15 cellular contexts compared by ENCODE assay signal in the genomic region with DNA sequence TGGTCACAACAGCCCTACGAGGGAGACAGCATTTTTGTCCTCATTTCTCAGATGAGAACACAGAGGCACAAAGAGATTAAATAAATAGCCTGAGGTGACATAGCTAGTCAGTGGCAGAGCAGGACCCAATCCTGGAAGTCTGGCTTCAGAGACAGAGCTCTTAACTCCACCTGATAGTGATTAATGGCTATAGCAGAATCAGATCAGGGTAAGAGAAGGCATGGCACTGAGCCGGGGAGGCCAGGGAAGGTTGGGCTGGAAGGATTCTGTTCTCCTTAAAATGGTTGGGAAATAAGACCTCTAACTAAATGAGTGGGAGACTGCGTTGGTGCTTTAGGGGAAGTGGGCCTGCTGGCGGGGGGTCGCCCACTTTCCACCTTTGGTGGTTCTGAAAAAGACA.
"Had no signal": no experiment of that assay in that cellular context is flagged by ENCODE, and none has a peak within 500 bp of the region (broad histone marks: within the 10 kb centered on the region; RNA-seq: fewer than 3 reads in every experiment).

No MANE protein-coding gene starts in this region.

- H3K27me3 Mint-ChIP-seq: activated CD4-positive, alpha-beta memory T cell treated with anti-CD3 and anti-CD28 coated beads, Interleukin-2, amount 10 ng/mL, durations not matched to agents 7 days and 5 days; activated naive CD4-positive, alpha-beta T cell treated with anti-CD3 and anti-CD28 coated beads, Interleukin-2, amount 10 ng/mL, durations not matched to agents 7 days and 5 days; activated T-cell treated with anti-CD3 and anti-CD28 coated beads, Interleukin-2, amount 50 U/mL, for 24 hours had no signal

- H3K36me3 Mint-ChIP-seq: activated naive CD4-positive, alpha-beta T cell treated with anti-CD3 and anti-CD28 coated beads, Interleukin-2, amount 10 ng/mL, durations not matched to agents 7 days and 5 days; mesothelial cell of epicardium; WTC11 had no signal

- DNase-seq: activated CD4-positive, alpha-beta memory T cell treated with anti-CD3 and anti-CD28 coated beads, Interleukin-2, amount 10 ng/mL, durations not matched to agents 7 days and 5 days; activated CD4-positive, alpha-beta T cell treated with anti-CD3 and anti-CD28 coated beads for 4 hours; activated naive CD4-positive, alpha-beta T cell treated with anti-CD3 and anti-CD28 coated beads, Interleukin-2, amount 10 ng/mL, durations not matched to agents 7 days and 5 days; activated T-cell treated with anti-CD3 and anti-CD28 coated beads, Interleukin-2, amount 50 U/mL, for 24 hours; gastrocnemius medialis; lower lobe of right lung; pancreas; retina; stimulated activated CD4-positive, alpha-beta T cell treated with anti-CD3 and anti-CD28 coated beads, Interleukin-12 subunit alpha, Interleukin-12 subunit beta, amount 100 ng/mL, for 4 hours; stimulated activated CD4-positive, alpha-beta T cell treated with anti-CD3 and anti-CD28 coated beads, Interleukin-2, amount 100 ng/mL, for 24 hours had no signal

- H3K4me3 Mint-ChIP-seq: activated CD4-positive, alpha-beta memory T cell treated with anti-CD3 and anti-CD28 coated beads, Interleukin-2, amount 10 ng/mL, durations not matched to agents 7 days and 5 days; activated naive CD4-positive, alpha-beta T cell treated with anti-CD3 and anti-CD28 coated beads, Interleukin-2, amount 10 ng/mL, durations not matched to agents 7 days and 5 days; activated T-cell treated with anti-CD3 and anti-CD28 coated beads, Interleukin-2, amount 50 U/mL, for 24 hours; endodermal cell; mesothelial cell of epicardium; neural crest cell; WTC11 had no signal

- ATAC-seq: gastrocnemius medialis, heart left ventricle, lower lobe of right lung had no signal

- H3K27ac Mint-ChIP-seq: activated CD4-positive, alpha-beta memory T cell treated with anti-CD3 and anti-CD28 coated beads, Interleukin-2, amount 10 ng/mL, durations not matched to agents 7 days and 5 days; activated naive CD4-positive, alpha-beta T cell treated with anti-CD3 and anti-CD28 coated beads, Interleukin-2, amount 10 ng/mL, durations not matched to agents 7 days and 5 days; activated T-cell treated with anti-CD3 and anti-CD28 coated beads, Interleukin-2, amount 50 U/mL, for 24 hours; endodermal cell; WTC11 had no signal

- H3K9me3 Mint-ChIP-seq: activated CD4-positive, alpha-beta memory T cell treated with anti-CD3 and anti-CD28 coated beads, Interleukin-2, amount 10 ng/mL, durations not matched to agents 7 days and 5 days; activated naive CD4-positive, alpha-beta T cell treated with anti-CD3 and anti-CD28 coated beads, Interleukin-2, amount 10 ng/mL, durations not matched to agents 7 days and 5 days; activated T-cell treated with anti-CD3 and anti-CD28 coated beads, Interleukin-2, amount 50 U/mL, for 24 hours; mesothelial cell of epicardium; neural crest cell had no signal

- H3K4me1 Mint-ChIP-seq: activated CD4-positive, alpha-beta memory T cell treated with anti-CD3 and anti-CD28 coated beads, Interleukin-2, amount 10 ng/mL, durations not matched to agents 7 days and 5 days; activated naive CD4-positive, alpha-beta T cell treated with anti-CD3 and anti-CD28 coated beads, Interleukin-2, amount 10 ng/mL, durations not matched to agents 7 days and 5 days; neural crest cell; WTC11 had no signal
